ENCODE assay signal across 9 cellular contexts in genomic region chr3:177448987-177449975, GRCh38.
A peak's percentile ranks its signal among the peaks of the same experiment; 100 is the strongest.
DNase-seq lines count a peak whose midpoint lies in the region; ATAC-seq and TF ChIP-seq lines count a peak whose summit lies in the region.
"Had no signal": no experiment of that assay in that cellular context is flagged by ENCODE, and none has a peak within 500 bp of the region (broad histone marks: within the 10 kb centered on the region; RNA-seq: fewer than 3 reads in every experiment).

No MANE protein-coding gene starts in this region.

- ATAC-seq in HG02938 (IDR thresholded peaks at IDR 0.05; ENCODE audit: unreplicated experiment): peak; percentile 92
- ATAC-seq in stimulated activated effector memory CD8-positive, alpha-beta T cell treated with anti-CD3 and anti-CD28 coated beads, Interleukin-12 subunit alpha, Interleukin-12 subunit beta, amount 100 ng/mL, for 72 hours: peak; percentile 69

- peak overlapping the region; percentile 43 for H3K4me2 ChIP-seq in PC-9

- 0 out of 2 replicates have a peak, but pooled peaks cover 8% of the 10 kb centered on the region for H3K9me3 ChIP-seq in PC-9 (ENCODE audit: insufficient read depth, low read depth)

- peaks cover 22% of the 10 kb centered on the region for H3K4me1 Mint-ChIP-seq in stimulated activated effector memory CD8-positive, alpha-beta T cell treated with anti-CD3 and anti-CD28 coated beads, Interleukin-12 subunit alpha, Interleukin-12 subunit beta, amount 100 ng/mL, for 72 hours

- H3K36me3 ChIP-seq in PC-9 (ENCODE audit: low read depth): no peaks in the 10 kb centered on the region

- no peaks in the 10 kb centered on the region for H3K27me3 ChIP-seq in PC-9 (ENCODE audit: insufficient read depth, low read depth)

- peaks cover 53% of the 10 kb centered on the region for H3F3A ChIP-seq in PC-9 (ENCODE audit: insufficient read depth, low read depth)

- no peaks in the 10 kb centered on the region for H3K79me2 ChIP-seq in PC-9 (ENCODE audit: low read depth)

- H3K9me2 ChIP-seq in PC-9 (ENCODE audit: insufficient read depth): no peaks in the 10 kb centered on the region

- H4K20me1 ChIP-seq in PC-9 (ENCODE audit: insufficient read depth): no peaks in the 10 kb centered on the region

- CTCF ChIA-PET in PC-9 (lab: Charles Lee): interaction anchor here (0.9 to 1.6 kb wide), 2 partner anchors 29 to 75 kb away, joined by 3 to 5 read pairs; no protein-coding TSS in a partner anchor

- no peak for TF ChIP-seq CTCF in PC-9 (conservative IDR thresholded peaks at IDR 0.05)
- no peak for TF ChIP-seq CTCF in epithelial cell of proximal tubule (conservative IDR thresholded peaks at IDR 0.05; ENCODE audit: low read depth, low read length)

- H3K4me3 ChIP-seq in PC-9 (peak overlapping the region; percentile 9; the same call in 1 of the 2 replicates), epithelial cell of proximal tubule (ENCODE audit: low read depth, low read length) (no peak overlapping the region)

- H3K36me3 Mint-ChIP-seq in stimulated activated effector memory CD8-positive, alpha-beta T cell treated with anti-CD3 and anti-CD28 coated beads, Interleukin-12 subunit alpha, Interleukin-12 subunit beta, amount 100 ng/mL, for 72 hours: no peaks in the 10 kb centered on the region

- peak overlapping the region; percentile 89 for H3K27ac ChIP-seq in PC-9
- H3K27ac ChIP-seq: 22Rv1 had no signal

- POLR2A ChIA-PET in PC-9 (lab: Charles Lee; ENCODE audit: unreplicated experiment): interaction anchor here (0.5 to 0.6 kb wide), 3 partner anchors 250 to 710 kb away, joined by 3 to 4 read pairs (median 4); no protein-coding TSS in a partner anchor

- H3K27ac Mint-ChIP-seq in stimulated activated effector memory CD8-positive, alpha-beta T cell treated with anti-CD3 and anti-CD28 coated beads, Interleukin-12 subunit alpha, Interleukin-12 subunit beta, amount 100 ng/mL, for 72 hours: peak overlapping the region; percentile 9

- no peaks in the 10 kb centered on the region for H3K9me3 Mint-ChIP-seq in stimulated activated effector memory CD8-positive, alpha-beta T cell treated with anti-CD3 and anti-CD28 coated beads, Interleukin-12 subunit alpha, Interleukin-12 subunit beta, amount 100 ng/mL, for 72 hours

- peak overlapping the region; percentile 24 for H3K4me3 Mint-ChIP-seq in stimulated activated effector memory CD8-positive, alpha-beta T cell treated with anti-CD3 and anti-CD28 coated beads, Interleukin-12 subunit alpha, Interleukin-12 subunit beta, amount 100 ng/mL, for 72 hours

- 0 out of 2 replicates have a peak overlapping the region, but pooled peaks have one; percentile 5 for H2AFZ ChIP-seq in PC-9

- BruUV-seq in PC-9 (replicated peaks; lab: Mats Ljungman, UMichigan): TSS peak; percentile 70

- intact Hi-C loops in PC-9 (cut with micrococcal nuclease; ENCODE audit: unreplicated experiment): loop anchor here (1.0 to 5.0 kb wide), 15 partner anchors 29 to 933 kb away; no protein-coding TSS in a partner anchor

- DNase-seq in NCI-H146 (lab: John Stamatoyannopoulos, UW): peak; percentile 10
- no peak for DNase-seq in NCI-H146 treated with DMSO at 0.1 percent for 48 hours (lab: John Stamatoyannopoulos, UW; ENCODE audit: unreplicated experiment)
- DNase-seq in PC-9: peak; percentile 82 to 99
- peak; percentile 98 for DNase-seq in epithelial cell of proximal tubule (ENCODE audit: low read depth)
- peak in 1 of 2 donors; percentile 52 for DNase-seq in stimulated activated effector memory CD8-positive, alpha-beta T cell treated with anti-CD3 and anti-CD28 coated beads, Interleukin-12 subunit alpha, Interleukin-12 subunit beta, amount 100 ng/mL, for 72 hours (ENCODE audit: low spot score in 2 of 2)
- DNase-seq in occipital lobe (lab: John Stamatoyannopoulos, UW): no peak
- no peak for DNase-seq in activated CD4-positive, alpha-beta T cell treated with anti-CD3 and anti-CD28 coated beads for 48 hours

- H3K4me1 ChIP-seq in PC-9 (replicated peaks; ENCODE audit: insufficient read depth): peaks cover 66% of the 10 kb centered on the region

Comparison
In these comparisons a context has a peak if more than half of its experiments do, and no peak if none do; other contexts are left out.
1. DNase-seq: peak in NCI-H146 (single experiment), PC-9 (2 of 2) and epithelial cell of proximal tubule (single experiment); none in NCI-H146 treated with DMSO at 0.1 percent for 48 hours (single experiment), occipital lobe (single experiment) and activated CD4-positive, alpha-beta T cell treated with anti-CD3 and anti-CD28 coated beads for 48 hours (single experiment).